ENCODE assay signal across 30 cellular contexts in genomic region chr18:37306420-37306819, GRCh38.
"Had no signal": no experiment of that assay in that cellular context is flagged by ENCODE, and none has a peak within 500 bp of the region (broad histone marks: within the 10 kb centered on the region; RNA-seq: fewer than 3 reads in every experiment).

No MANE protein-coding gene starts in this region.

- H3K36me3 ChIP-seq: cardiac muscle cell, MG63, SJCRH30, WERI-Rb-1 had no signal

- H3K4me3 ChIP-seq: cardiac muscle cell, K562, MG63, SJCRH30, SK-N-MC had no signal

- H3K27ac ChIP-seq: cardiac muscle cell, SJCRH30, SK-N-MC, WERI-Rb-1 had no signal

- H3K4me1 Mint-ChIP-seq: activated CD4-positive, alpha-beta T cell treated with anti-CD3 and anti-CD28 coated beads, Interleukin-2, amount 10 ng/mL, durations not matched to agents 24 days and 14 days; activated naive CD8-positive, alpha-beta T cell treated with anti-CD3 and anti-CD28 coated beads for 36 hours; activated T-helper 17 cell treated with anti-CD3 and anti-CD28 coated beads, Interleukin-2, amount 50 U/mL, for 72 hours; central memory CD8-positive, alpha-beta T cell had no signal

- H3K27me3 ChIP-seq: cardiac muscle cell, MG63, SJCRH30 had no signal

- DNase-seq: activated CD4-positive, alpha-beta T cell treated with anti-CD3 and anti-CD28 coated beads, Interleukin-2, amount 10 ng/mL, durations not matched to agents 24 days and 14 days; activated CD4-positive, alpha-beta T cell treated with anti-CD3 and anti-CD28 coated beads, Interleukin-2, amount 50 U/mL, for 4 hours; activated CD8-positive, alpha-beta T cell treated with anti-CD3 and anti-CD28 coated beads for 36 hours; activated effector memory CD4-positive, alpha-beta T cell treated with anti-CD3 and anti-CD28 coated beads, Interleukin-2, amount 50 U/mL, for 16 hours; activated naive CD4-positive, alpha-beta T cell; activated naive CD4-positive, alpha-beta T cell treated with anti-CD3 and anti-CD28 coated beads, Interleukin-2, amount 50 U/mL, for 16 hours; activated naive CD8-positive, alpha-beta T cell treated with anti-CD3 and anti-CD28 coated beads for 36 hours; activated T-cell treated with anti-CD3 and anti-CD28 coated beads, Interleukin-2, amount 50 U/mL, for 1 hour; activated T-cell treated with anti-CD3 and anti-CD28 coated beads, Interleukin-2, amount 50 U/mL, for 72 hours; amniotic stem cell; aorta; Kasumi-1; MG63; MV-4-11; NCI-H1092; NCI-H1436 treated with DMSO at 0.1 percent for 48 hours; NCI-H2029; NCI-H2107; NCI-H446; NCI-H510A treated with DMSO at 0.1 percent for 48 hours; SHP77; SJCRH30; T1000; WERI-Rb-1 had no signal

- H3K9me3 Mint-ChIP-seq: activated CD4-positive, alpha-beta T cell treated with anti-CD3 and anti-CD28 coated beads, Interleukin-2, amount 10 ng/mL, durations not matched to agents 24 days and 14 days; activated CD8-positive, alpha-beta T cell treated with anti-CD3 and anti-CD28 coated beads for 36 hours; activated naive CD8-positive, alpha-beta T cell treated with anti-CD3 and anti-CD28 coated beads for 36 hours; activated T-cell treated with anti-CD3 and anti-CD28 coated beads, Interleukin-2, amount 50 U/mL, for 72 hours; activated T-helper 17 cell treated with anti-CD3 and anti-CD28 coated beads, Interleukin-2, amount 50 U/mL, for 72 hours; central memory CD8-positive, alpha-beta T cell had no signal

- H3K27me3 Mint-ChIP-seq: activated CD4-positive, alpha-beta T cell treated with anti-CD3 and anti-CD28 coated beads, Interleukin-2, amount 10 ng/mL, durations not matched to agents 24 days and 14 days; activated CD8-positive, alpha-beta T cell treated with anti-CD3 and anti-CD28 coated beads for 36 hours; activated naive CD8-positive, alpha-beta T cell treated with anti-CD3 and anti-CD28 coated beads for 36 hours; activated T-helper 17 cell treated with anti-CD3 and anti-CD28 coated beads, Interleukin-2, amount 50 U/mL, for 72 hours; central memory CD8-positive, alpha-beta T cell had no signal

- H3K9me3 ChIP-seq: MG63, SJCRH30 had no signal

- H3K4me1 ChIP-seq: SJCRH30 had no signal

- H3K4me3 Mint-ChIP-seq: activated CD4-positive, alpha-beta T cell treated with anti-CD3 and anti-CD28 coated beads, Interleukin-2, amount 10 ng/mL, durations not matched to agents 24 days and 14 days; activated CD8-positive, alpha-beta T cell treated with anti-CD3 and anti-CD28 coated beads for 36 hours; activated naive CD8-positive, alpha-beta T cell treated with anti-CD3 and anti-CD28 coated beads for 36 hours; activated T-cell treated with anti-CD3 and anti-CD28 coated beads, Interleukin-2, amount 50 U/mL, for 72 hours; activated T-helper 17 cell treated with anti-CD3 and anti-CD28 coated beads, Interleukin-2, amount 50 U/mL, for 72 hours; central memory CD8-positive, alpha-beta T cell had no signal

- H3K36me3 Mint-ChIP-seq: activated naive CD8-positive, alpha-beta T cell treated with anti-CD3 and anti-CD28 coated beads for 36 hours had no signal

- H3K27ac Mint-ChIP-seq: activated CD4-positive, alpha-beta T cell treated with anti-CD3 and anti-CD28 coated beads, Interleukin-2, amount 10 ng/mL, durations not matched to agents 24 days and 14 days; activated CD8-positive, alpha-beta T cell treated with anti-CD3 and anti-CD28 coated beads for 36 hours; activated naive CD8-positive, alpha-beta T cell treated with anti-CD3 and anti-CD28 coated beads for 36 hours; activated T-cell treated with anti-CD3 and anti-CD28 coated beads, Interleukin-2, amount 50 U/mL, for 72 hours; activated T-helper 17 cell treated with anti-CD3 and anti-CD28 coated beads, Interleukin-2, amount 50 U/mL, for 72 hours had no signal

- ATAC-seq: activated CD8-positive, alpha-beta T cell treated with anti-CD3 and anti-CD28 coated beads for 36 hours; activated T-cell treated with anti-CD3 and anti-CD28 coated beads, Interleukin-2, amount 50 U/mL, for 72 hours; activated T-helper 17 cell treated with anti-CD3 and anti-CD28 coated beads, Interleukin-2, amount 50 U/mL, for 72 hours; K562; Panc1 had no signal
